8 cellular contexts compared by ENCODE assay signal in genomic region chr18:41747723-41748242, GRCh38.
"Had no signal": no experiment of that assay in that cellular context is flagged by ENCODE, and none has a peak within 500 bp of the region (broad histone marks: within the 10 kb centered on the region; RNA-seq: fewer than 3 reads in every experiment).

No MANE protein-coding gene starts in this region.

- H3K4me2 ChIP-seq: GM23338 had no signal

- H2AFZ ChIP-seq: GM23338 had no signal

- H3K4me3 ChIP-seq: GM23338 had no signal

- DNase-seq: H9, HCEC 1CT, KG1 had no signal

- FAIRE-seq: H1, H54 had no signal

- H3K27ac ChIP-seq: HL-60 had no signal

- H3K27me3 Mint-ChIP-seq: IgD-negative memory B cell had no signal

- H3K36me3 Mint-ChIP-seq: IgD-negative memory B cell had no signal

- H3K4me3 Mint-ChIP-seq: GM23338, H9, IgD-negative memory B cell had no signal

- ATAC-seq: GM23338 had no signal

- H3K9me3 Mint-ChIP-seq: GM23338, H9 had no signal

- H3K27ac Mint-ChIP-seq: GM23338, H9, IgD-negative memory B cell had no signal
